14 cellular contexts compared by ENCODE assay signal in genomic region chr2:181128199-181128598, GRCh38.
A peak's percentile ranks its signal among the peaks of the same experiment; 100 is the strongest.
DNase-seq lines count a peak whose midpoint lies in the region; ATAC-seq lines count a peak whose summit lies in the region.
"Had no signal": no experiment of that assay in that cellular context is flagged by ENCODE, and none has a peak within 500 bp of the region (broad histone marks: within the 10 kb centered on the region; RNA-seq: fewer than 3 reads in every experiment).

No MANE protein-coding gene starts in this region.

- peak; percentile 59 to 64 for ATAC-seq in activated CD4-positive, CD25-positive, alpha-beta regulatory T cell treated with anti-CD3 and anti-CD28 coated beads, Interleukin-2, amount 50 U/mL, for 24 hours
- ATAC-seq in GM21526 (IDR thresholded peaks at IDR 0.05; ENCODE audit: low FRiP score, unreplicated experiment): peak; percentile 57
- ATAC-seq in HG03139 (IDR thresholded peaks at IDR 0.05; ENCODE audit: unreplicated experiment): peak; percentile 51
- ATAC-seq in activated naive CD8-positive, alpha-beta T cell treated with anti-CD3 and anti-CD28 coated beads, Interleukin-2, amount 50 U/mL, for 24 hours: no peak
- ATAC-seq: upper lobe of right lung had no signal

- H3K9me3 Mint-ChIP-seq in activated naive CD8-positive, alpha-beta T cell treated with anti-CD3 and anti-CD28 coated beads, Interleukin-2, amount 50 U/mL, for 24 hours: no peaks in the 10 kb centered on the region
- H3K9me3 Mint-ChIP-seq: neural crest cell had no signal

- H3K36me3 Mint-ChIP-seq in activated naive CD8-positive, alpha-beta T cell treated with anti-CD3 and anti-CD28 coated beads, Interleukin-2, amount 50 U/mL, for 24 hours (ENCODE audit: low read depth): peaks cover 11% of the 10 kb centered on the region

- peak overlapping the region; percentile 82 for H3K27ac Mint-ChIP-seq in activated naive CD8-positive, alpha-beta T cell treated with anti-CD3 and anti-CD28 coated beads, Interleukin-2, amount 50 U/mL, for 24 hours

- no peak for DNase-seq in activated CD4-positive, CD25-positive, alpha-beta regulatory T cell treated with anti-CD3 and anti-CD28 coated beads, Interleukin-2, amount 50 U/mL, for 72 hours
- no peak for DNase-seq in activated naive CD8-positive, alpha-beta T cell treated with anti-CD3 and anti-CD28 coated beads, Interleukin-2, amount 50 U/mL, for 24 hours
- DNase-seq in ecto neural progenitor cell (ENCODE audit: low spot score): no peak
- no peak for DNase-seq in kidney tubule cell (ENCODE audit: low spot score)
- DNase-seq in effector CD8-positive, alpha-beta T cell (lab: John Stamatoyannopoulos, UW): no peak
- DNase-seq: activated T-cell treated with anti-CD3 and anti-CD28 coated beads, Interleukin-2, amount 50 U/mL, for 1 hour; dermis blood vessel endothelial cell; NCI-H2081 treated with DMSO at 0.1 percent for 48 hours; stimulated activated CD4-positive, alpha-beta T cell treated with anti-CD3 and anti-CD28 coated beads, Interleukin-2, amount 100 ng/mL, for 48 hours; upper lobe of right lung had no signal

- H3K4me3 Mint-ChIP-seq in activated naive CD8-positive, alpha-beta T cell treated with anti-CD3 and anti-CD28 coated beads, Interleukin-2, amount 50 U/mL, for 24 hours: peak overlapping the region; percentile 30
- H3K4me3 Mint-ChIP-seq: neural crest cell had no signal

- H3K4me1 Mint-ChIP-seq in activated naive CD8-positive, alpha-beta T cell treated with anti-CD3 and anti-CD28 coated beads, Interleukin-2, amount 50 U/mL, for 24 hours: peaks cover 77% of the 10 kb centered on the region

- no peaks in the 10 kb centered on the region for H3K27me3 Mint-ChIP-seq in activated naive CD8-positive, alpha-beta T cell treated with anti-CD3 and anti-CD28 coated beads, Interleukin-2, amount 50 U/mL, for 24 hours
